In genomic region chr19:49591731-49592485, GRCh38 we compare ENCODE assay signal across 1 cellular context.
A peak's percentile ranks its signal among the peaks of the same experiment; 100 is the strongest.
TF ChIP-seq lines count a peak whose summit lies in the region.

No MANE protein-coding gene starts in this region.

TF ChIP-seq in endothelial cell of umbilical vein, 7 proteins besides CTCF, POLR2A, EP300 and RAD21:
- TF ChIP-seq EZH2 (IDR thresholded peaks at IDR 0.05; ENCODE audit: borderline replicate concordance, low read depth, low read length, severe bottlenecking) = no peak
- TF ChIP-seq POLR2AphosphoS5 (IDR thresholded peaks at IDR 0.05; ENCODE audit: insufficient read depth, low read depth, low read length) = peak; percentile 44
